In genomic region chr9:127292415-127292814, GRCh38 we compare ENCODE assay signal across 23 cellular contexts.
"Had no signal": no experiment of that assay in that cellular context is flagged by ENCODE, and none has a peak within 500 bp of the region (broad histone marks: within the 10 kb centered on the region; RNA-seq: fewer than 3 reads in every experiment).

No MANE protein-coding gene starts in this region.

- H3K27ac ChIP-seq: HL-60, SJCRH30 had no signal

- ATAC-seq: SK-N-SH treated with all-trans-retinoic acid at 6 μM for 48 hours had no signal

- H3K9me3 ChIP-seq: MG63, SJCRH30 had no signal

- H3K27me3 ChIP-seq: MG63, SJCRH30 had no signal

- H3K4me1 ChIP-seq: SJCRH30 had no signal

- DNase-seq: IMR-90, Karpas-422, KG1, MG63, NCI-H1092, NCI-H1105 treated with DMSO at 0.1 percent for 48 hours, NCI-H1417 treated with DMSO at 0.1 percent for 48 hours, NCI-H146, NCI-H1694 treated with DMSO at 0.1 percent for 48 hours, NCI-H2029, NCI-H2081 treated with DMSO at 0.1 percent for 48 hours, NCI-H2171, NCI-H226, NCI-H446, NCI-H510A, NCI-H524 treated with DMSO at 0.1 percent for 48 hours, NCI-H69, NCI-H774, RPMI8226, SHP77, SJCRH30 had no signal

- H3K36me3 ChIP-seq: MG63, SJCRH30 had no signal

- H3K4me3 ChIP-seq: MG63, SJCRH30 had no signal
